ENCODE assay signal across 8 cellular contexts in the genomic region with DNA sequence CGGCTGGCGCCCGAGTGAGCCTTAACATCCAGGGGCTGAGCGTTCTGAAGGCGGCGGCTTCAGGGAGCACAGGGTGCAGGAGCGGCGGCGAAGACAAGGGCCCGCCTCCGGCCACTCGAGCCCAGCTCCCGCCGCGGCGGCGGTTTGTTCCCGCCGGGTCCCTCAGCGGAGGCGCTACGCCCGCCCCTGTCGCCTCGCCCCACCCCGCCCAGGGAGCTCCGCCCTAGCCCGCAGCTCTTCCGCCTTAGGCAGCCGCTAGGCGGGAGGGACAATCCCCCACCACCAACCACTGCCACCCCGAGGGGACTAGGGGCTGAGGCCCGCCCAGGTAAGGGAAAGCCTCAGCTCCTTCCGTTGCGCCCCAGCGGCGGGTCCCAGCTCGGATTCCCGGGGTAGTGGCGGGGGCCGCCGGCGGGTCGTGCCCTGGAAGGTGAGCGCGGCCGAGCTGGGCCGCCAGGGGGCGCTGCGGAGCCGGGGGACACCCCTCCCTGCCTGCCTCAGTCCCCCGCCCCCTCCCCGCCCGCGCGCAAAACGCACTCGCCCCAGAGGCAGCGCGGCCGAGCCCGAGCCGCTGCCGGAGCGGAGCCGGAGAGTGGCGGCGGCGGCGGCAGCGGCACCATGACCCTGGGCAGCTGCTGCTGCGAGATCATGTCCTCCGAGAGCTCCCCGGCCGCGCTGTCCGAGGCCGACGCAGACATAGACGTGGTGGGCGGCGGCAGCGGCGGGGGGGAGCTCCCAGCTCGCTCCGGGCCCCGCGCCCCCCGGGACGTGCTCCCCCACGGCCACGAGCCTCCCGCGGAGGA. TPM values are rescaled to one million over a fixed set of nuclear protein-coding genes. Genes with fewer than 3 reads are reported as not detected.
DNase-seq lines count a peak whose midpoint lies in the region; ATAC-seq and TF ChIP-seq lines count a peak whose summit lies in the region.

FOXD2 (plus strand) TSS at position 527 of the 803 bp plus-strand sequence; CDS start at position 619, 92 bp downstream.

- no peaks in the 10 kb centered on the region for H3K36me3 ChIP-seq in HUES48 (ENCODE audit: control insufficient read depth, insufficient read depth, low read length)
- H3K36me3 ChIP-seq in OCI-LY3 (replicated peaks; ENCODE audit: low read depth, low read length) = no peaks in the 10 kb centered on the region

- TF ChIP-seq CTCF in OCI-LY3 (IDR thresholded peaks at IDR 0.05; ENCODE audit: low read depth, low read length) = peak; percentile 62

- peak within 1 kb of the TSS; percentile 96 for H3K4me3 Mint-ChIP-seq in natural killer cell treated with Interleukin-12 subunit alpha and Interleukin-12 subunit beta and Interleukin-15 and Interleukin-18, amount 100 ng/mL, for 72 hours

- DNase-seq in DMS53 (lab: John Stamatoyannopoulos, UW) (peak; percentile 98), fibroblast of gingiva (ENCODE audit: low read depth) (peak; percentile 82)
- peak; percentile 98 for DNase-seq in activated T-cell treated with anti-CD3 and anti-CD28 coated beads, Interleukin-2, amount 50 U/mL, for 1 hour
- peak; percentile 89 for DNase-seq in natural killer cell treated with Interleukin-12 subunit alpha and Interleukin-12 subunit beta and Interleukin-15 and Interleukin-18, amount 100 ng/mL, for 72 hours (ENCODE audit: low spot score)
- DNase-seq in stimulated activated naive CD8-positive, alpha-beta T cell treated with anti-CD3 and anti-CD28 coated beads, Interleukin-15, Interleukin-2, amounts not matched to agents 100 U/mL and 50 U/mL, for 24 hours = peak; percentile 97

- H3K36me3 Mint-ChIP-seq in natural killer cell treated with Interleukin-12 subunit alpha and Interleukin-12 subunit beta and Interleukin-15 and Interleukin-18, amount 100 ng/mL, for 72 hours = no peaks in the 10 kb centered on the region

- ATAC-seq in GM21447 (IDR thresholded peaks at IDR 0.05; ENCODE audit: unreplicated experiment) = peak; percentile 68
- ATAC-seq in natural killer cell treated with Interleukin-12 subunit alpha and Interleukin-12 subunit beta and Interleukin-15 and Interleukin-18, amount 100 ng/mL, for 72 hours = peak; percentile 92 to 96
- ATAC-seq in stimulated activated naive CD8-positive, alpha-beta T cell treated with anti-CD3 and anti-CD28 coated beads, Interleukin-15, Interleukin-2, amounts not matched to agents 100 U/mL and 50 U/mL, for 24 hours = peak; percentile 91

- H3K4me1 ChIP-seq in HUES48 (ENCODE audit: control insufficient read depth, insufficient read depth, low read length) = peaks cover 20% of the 10 kb centered on the region; the same call in 1 of the 2 replicates
- H3K4me1 ChIP-seq in OCI-LY3 (ENCODE audit: low read length) = 0 out of 2 replicates have a peak, but pooled peaks cover 6% of the 10 kb centered on the region

- no peaks in the 10 kb centered on the region for H3K9me3 ChIP-seq in HUES48 (ENCODE audit: control insufficient read depth, insufficient read depth, low read length)
- no peaks in the 10 kb centered on the region for H3K9me3 ChIP-seq in OCI-LY3 (ENCODE audit: insufficient read depth, low read length)

- H3K4me1 Mint-ChIP-seq in natural killer cell treated with Interleukin-12 subunit alpha and Interleukin-12 subunit beta and Interleukin-15 and Interleukin-18, amount 100 ng/mL, for 72 hours (ENCODE audit: low read depth in 2 of 2) = peaks cover 17 to 26% of the 10 kb centered on the region in 2 donors

- H3K27me3 ChIP-seq in HUES48 (ENCODE audit: control insufficient read depth, insufficient read depth, low read length) (peaks cover 99% of the 10 kb centered on the region), OCI-LY3 (ENCODE audit: low read depth, low read length) (no peaks in the 10 kb centered on the region)

- peak within 1 kb of the TSS; percentile 70 for H3K4me3 ChIP-seq in HUES48 (ENCODE audit: low read depth, low read length)
- peak within 1 kb of the TSS; percentile 99 for H3K4me3 ChIP-seq in OCI-LY3 (ENCODE audit: low read length)

- peak within 1 kb of the TSS; percentile 67 for H2AFZ ChIP-seq in OCI-LY3 (ENCODE audit: low read depth, low read length)

- peak within 1 kb of the TSS; percentile 82 for H3K27ac Mint-ChIP-seq in natural killer cell treated with Interleukin-12 subunit alpha and Interleukin-12 subunit beta and Interleukin-15 and Interleukin-18, amount 100 ng/mL, for 72 hours

- H4K20me1 ChIP-seq in OCI-LY3 (ENCODE audit: insufficient read depth, low read length) = no peaks in the 10 kb centered on the region

- H3K4me2 ChIP-seq in OCI-LY3 (ENCODE audit: low read length) = peak within 1 kb of the TSS; percentile 70

- H3K9me3 Mint-ChIP-seq in natural killer cell treated with Interleukin-12 subunit alpha and Interleukin-12 subunit beta and Interleukin-15 and Interleukin-18, amount 100 ng/mL, for 72 hours = no peaks in the 10 kb centered on the region

- H3K27ac ChIP-seq in HUES48 (ENCODE audit: low read depth, low read length) = no peak within 1 kb of the TSS
- H3K27ac ChIP-seq in OCI-LY3 (ENCODE audit: low read length) = peak within 1 kb of the TSS; percentile 75

- no peak within 1 kb of the TSS for H3K9ac ChIP-seq in HUES48 (ENCODE audit: low read depth, low read length)
- H3K9ac ChIP-seq in OCI-LY3 (ENCODE audit: low read length) = peak within 1 kb of the TSS; percentile 98

- H3K79me2 ChIP-seq in OCI-LY3 (ENCODE audit: low read length) = peaks cover 19% of the 10 kb centered on the region

- H3K27me3 Mint-ChIP-seq in natural killer cell treated with Interleukin-12 subunit alpha and Interleukin-12 subunit beta and Interleukin-15 and Interleukin-18, amount 100 ng/mL, for 72 hours = peaks cover 0 to 12% of the 10 kb centered on the region in 2 donors

RNA-seq across cellular contexts. Expression of gene FOXD2, which starts in this region (rescaled TPM):
- total RNA-seq in natural killer cell treated with Interleukin-12 subunit alpha and Interleukin-12 subunit beta and Interleukin-15 and Interleukin-18, amount 100 ng/mL, for 72 hours = under 1 TPM; 0.33 to 0.36 TPM

Comparison
In these comparisons a context has a peak if more than half of its experiments do, and no peak if none do; other contexts are left out.
1. Peak in DNase-seq and ATAC-seq in natural killer cell treated with Interleukin-12 subunit alpha and Interleukin-12 subunit beta and Interleukin-15 and Interleukin-18, amount 100 ng/mL, for 72 hours; RNA of the gene not detected or under 1 TPM.